8 cellular contexts compared by ENCODE assay signal in genomic region chr18:48928787-48929186, GRCh38. TPM values are rescaled to one million over a fixed set of nuclear protein-coding genes. Genes with fewer than 3 reads are reported as not detected.
DNase-seq lines count a peak whose midpoint lies in the region; ATAC-seq and TF ChIP-seq lines count a peak whose summit lies in the region.

No MANE protein-coding gene starts in this region.

- H3K27me3 ChIP-seq in stomach = no peaks in the 10 kb centered on the region

- H3K4me3 ChIP-seq in coronary artery (peak overlapping the region; percentile 51), mucosa of descending colon (no peak overlapping the region), stomach (peak overlapping the region in 1 of 4 donors; percentile 25)

- 1 to 13% (median 5%) methylated on average over 9 of the region's 9 CpGs for WGBS in stomach, 5 donors

- CTCF ChIA-PET in activated CD4-positive, alpha-beta T cell treated with anti-CD3 and anti-CD28 coated beads for 36 hours (lab: Charles Lee) = interaction anchor here (1.9 kb wide), 1 partner anchor 13 kb away, joined by 8 read pairs; no protein-coding TSS in a partner anchor

- peaks cover 94% of the 10 kb centered on the region for H3K4me1 Mint-ChIP-seq in activated CD4-positive, alpha-beta T cell treated with anti-CD3 and anti-CD28 coated beads for 36 hours

- peak overlapping the region; percentile 69 to 91 for H3K27ac ChIP-seq in coronary artery
- peak overlapping the region; percentile 76 to 100 (median 97) for H3K27ac ChIP-seq in stomach

- TF ChIP-seq EP300 in stomach (IDR thresholded peaks at IDR 0.05) = no peak

- peak overlapping the region; percentile 85 for H3K27ac Mint-ChIP-seq in activated CD4-positive, alpha-beta T cell treated with anti-CD3 and anti-CD28 coated beads for 36 hours

- H3K27me3 Mint-ChIP-seq in activated CD4-positive, alpha-beta T cell treated with anti-CD3 and anti-CD28 coated beads for 36 hours = no peaks in the 10 kb centered on the region

- no peaks in the 10 kb centered on the region for H3K36me3 Mint-ChIP-seq in activated CD4-positive, alpha-beta T cell treated with anti-CD3 and anti-CD28 coated beads for 36 hours (ENCODE audit: low read depth)

- in situ Hi-C loops in GM13977 (cut with MboI; ENCODE audit: low pct_unique_long_range_greater_than_20kb, low sequenced_read_pairs, unreplicated experiment) = no loop called here

- TF ChIP-seq CTCF in GM13977 (IDR thresholded peaks at IDR 0.05; ENCODE audit: extremely low read depth, insufficient read depth, missing control alignments) (no peak), coronary artery (IDR thresholded peaks at IDR 0.05) (no peak), mucosa of descending colon (IDR thresholded peaks at IDR 0.05) (no peak), stomach (IDR thresholded peaks at IDR 0.05) (no peak)

- peak overlapping the region; percentile 56 for H3K4me3 Mint-ChIP-seq in activated CD4-positive, alpha-beta T cell treated with anti-CD3 and anti-CD28 coated beads for 36 hours

- H3K4me1 ChIP-seq in mucosa of descending colon (ENCODE audit: low read depth) (peaks cover 95% of the 10 kb centered on the region), stomach (peaks cover 98 to 100% (median 99%) of the 10 kb centered on the region in 4 donors)

- H3K36me3 ChIP-seq in mucosa of descending colon (ENCODE audit: low read depth) (no peaks in the 10 kb centered on the region), stomach (no peaks in the 10 kb centered on the region)

- DNase-seq in GM13977 (ENCODE audit: low spot score) = peak; percentile 69
- DNase-seq in NCI-H146 treated with DMSO at 0.1 percent for 48 hours (lab: John Stamatoyannopoulos, UW; ENCODE audit: unreplicated experiment) = peak; percentile 75
- DNase-seq in activated CD4-positive, alpha-beta T cell treated with anti-CD3 and anti-CD28 coated beads for 36 hours = peak; percentile 86
- DNase-seq in coronary artery (ENCODE audit: low spot score) = no peak
- DNase-seq in mucosa of descending colon = peak; percentile 73 to 90 (median 80)
- DNase-seq in stomach = peak; percentile 75
- DNase-seq in NCI-H1694 treated with DMSO at 0.1 percent for 48 hours (lab: John Stamatoyannopoulos, UW) = no peak

- peak; percentile 84 for ATAC-seq in HG02642 (IDR thresholded peaks at IDR 0.05; ENCODE audit: poor library complexity, unreplicated experiment)
- ATAC-seq in activated CD4-positive, alpha-beta T cell treated with anti-CD3 and anti-CD28 coated beads for 36 hours = peak; percentile 75
- peak; percentile 56 for ATAC-seq in mucosa of descending colon

- TF ChIP-seq POLR2A in stomach (IDR thresholded peaks at IDR 0.05) = no peak

- no peaks in the 10 kb centered on the region for H3K9me3 Mint-ChIP-seq in activated CD4-positive, alpha-beta T cell treated with anti-CD3 and anti-CD28 coated beads for 36 hours (ENCODE audit: low read depth)

- no peaks in the 10 kb centered on the region for H3K9me3 ChIP-seq in mucosa of descending colon
- H3K9me3 ChIP-seq in stomach = no peaks in the 10 kb centered on the region

- POLR2A ChIA-PET in activated CD4-positive, alpha-beta T cell treated with anti-CD3 and anti-CD28 coated beads for 36 hours (lab: Charles Lee) = interaction anchor here (1.3 kb wide), 1 partner anchor 23 kb away, joined by 4 read pairs; no protein-coding TSS in a partner anchor

- intact Hi-C loops in activated CD4-positive, alpha-beta T cell treated with anti-CD3 and anti-CD28 coated beads for 36 hours (cut with DNase I, micrococcal nuclease) = loop anchor here in 1 of 2 experiments (10.0 kb wide), 1 partner anchor 254 kb away; no protein-coding TSS in a partner anchor
- intact Hi-C loops in mucosa of descending colon (cut with DNase I, micrococcal nuclease) = loop anchor here in 1 of 2 donors (10.0 kb wide), 1 partner anchor 144 kb away; no protein-coding TSS in a partner anchor
- intact Hi-C loops in stomach (cut with DNase I; ENCODE audit: low total_unique reads) = no loop called here

RNA-seq across cellular contexts. Expression of gene SMAD7, which starts 22.0 kb away (rescaled TPM):
- total RNA-seq in activated CD4-positive, alpha-beta T cell treated with anti-CD3 and anti-CD28 coated beads for 36 hours = 1 to 10 TPM; 7.2 to 9.3 TPM
- total RNA-seq in mucosa of descending colon (10 to 100 TPM; 22.3 to 67.4 (median 33.1) TPM), stomach (100 to 1,000 TPM in 1 of 5 donors, 10 to 100 TPM in 3, 1 to 10 TPM in 1; 7.0 to 123 (median 29.3) TPM)
- 10 to 100 TPM in 1 of 3 donors, 1 to 10 TPM in 2; 4.5 to 10.1 (median 9.9) TPM for polyA plus RNA-seq in stomach

Comparison
In these comparisons a context has a peak if more than half of its experiments do, and no peak if none do; other contexts are left out.
1. DNase-seq: peak in GM13977 (single experiment), NCI-H146 treated with DMSO at 0.1 percent for 48 hours (single experiment), activated CD4-positive, alpha-beta T cell treated with anti-CD3 and anti-CD28 coated beads for 36 hours (single experiment), mucosa of descending colon (3 of 3) and stomach (single experiment); none in coronary artery (single experiment) and NCI-H1694 treated with DMSO at 0.1 percent for 48 hours (single experiment).
2. Peak in every context shown above with its lines, with median percentiles within 50 percentile points of each other: ATAC-seq.